In the genomic region with DNA sequence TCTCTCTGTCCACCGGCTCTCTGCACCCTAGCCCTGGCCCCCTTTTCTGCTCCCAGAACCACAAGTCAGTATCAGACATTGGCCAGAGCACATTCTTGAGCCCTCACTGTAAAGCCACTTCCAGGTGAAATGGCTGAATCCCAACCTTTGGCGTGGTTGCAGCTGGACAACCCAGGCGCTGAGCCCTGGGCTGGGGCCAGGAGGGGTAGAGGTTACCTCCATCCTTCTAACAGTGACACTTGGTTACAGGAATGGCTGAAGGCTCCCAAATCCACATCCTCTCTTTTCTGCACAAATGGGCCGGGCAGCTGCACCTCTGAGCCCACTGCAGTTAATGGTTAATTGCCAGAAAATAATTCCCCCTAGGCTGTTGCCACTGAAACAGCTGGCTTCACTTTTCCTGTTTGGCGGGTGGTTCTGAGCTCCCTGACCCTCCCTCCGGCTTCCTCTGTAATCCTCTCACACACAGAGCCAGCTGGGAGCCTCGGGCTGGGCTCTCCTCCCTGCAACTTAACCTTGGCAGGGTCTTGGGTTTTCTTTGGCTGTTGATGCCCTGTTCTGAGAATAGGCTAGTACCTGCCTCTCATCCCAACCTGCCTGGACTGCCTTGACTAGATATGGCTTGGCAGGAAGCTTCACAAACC, we compare ENCODE assay signal across 1 cellular context.
TF ChIP-seq lines count a peak whose summit lies in the region.

No MANE protein-coding gene starts in this region.

TF ChIP-seq in GM23338, 12 proteins besides CTCF, POLR2A, EP300 and RAD21 (continued from another document):
- TF ChIP-seq, protein P1, sequence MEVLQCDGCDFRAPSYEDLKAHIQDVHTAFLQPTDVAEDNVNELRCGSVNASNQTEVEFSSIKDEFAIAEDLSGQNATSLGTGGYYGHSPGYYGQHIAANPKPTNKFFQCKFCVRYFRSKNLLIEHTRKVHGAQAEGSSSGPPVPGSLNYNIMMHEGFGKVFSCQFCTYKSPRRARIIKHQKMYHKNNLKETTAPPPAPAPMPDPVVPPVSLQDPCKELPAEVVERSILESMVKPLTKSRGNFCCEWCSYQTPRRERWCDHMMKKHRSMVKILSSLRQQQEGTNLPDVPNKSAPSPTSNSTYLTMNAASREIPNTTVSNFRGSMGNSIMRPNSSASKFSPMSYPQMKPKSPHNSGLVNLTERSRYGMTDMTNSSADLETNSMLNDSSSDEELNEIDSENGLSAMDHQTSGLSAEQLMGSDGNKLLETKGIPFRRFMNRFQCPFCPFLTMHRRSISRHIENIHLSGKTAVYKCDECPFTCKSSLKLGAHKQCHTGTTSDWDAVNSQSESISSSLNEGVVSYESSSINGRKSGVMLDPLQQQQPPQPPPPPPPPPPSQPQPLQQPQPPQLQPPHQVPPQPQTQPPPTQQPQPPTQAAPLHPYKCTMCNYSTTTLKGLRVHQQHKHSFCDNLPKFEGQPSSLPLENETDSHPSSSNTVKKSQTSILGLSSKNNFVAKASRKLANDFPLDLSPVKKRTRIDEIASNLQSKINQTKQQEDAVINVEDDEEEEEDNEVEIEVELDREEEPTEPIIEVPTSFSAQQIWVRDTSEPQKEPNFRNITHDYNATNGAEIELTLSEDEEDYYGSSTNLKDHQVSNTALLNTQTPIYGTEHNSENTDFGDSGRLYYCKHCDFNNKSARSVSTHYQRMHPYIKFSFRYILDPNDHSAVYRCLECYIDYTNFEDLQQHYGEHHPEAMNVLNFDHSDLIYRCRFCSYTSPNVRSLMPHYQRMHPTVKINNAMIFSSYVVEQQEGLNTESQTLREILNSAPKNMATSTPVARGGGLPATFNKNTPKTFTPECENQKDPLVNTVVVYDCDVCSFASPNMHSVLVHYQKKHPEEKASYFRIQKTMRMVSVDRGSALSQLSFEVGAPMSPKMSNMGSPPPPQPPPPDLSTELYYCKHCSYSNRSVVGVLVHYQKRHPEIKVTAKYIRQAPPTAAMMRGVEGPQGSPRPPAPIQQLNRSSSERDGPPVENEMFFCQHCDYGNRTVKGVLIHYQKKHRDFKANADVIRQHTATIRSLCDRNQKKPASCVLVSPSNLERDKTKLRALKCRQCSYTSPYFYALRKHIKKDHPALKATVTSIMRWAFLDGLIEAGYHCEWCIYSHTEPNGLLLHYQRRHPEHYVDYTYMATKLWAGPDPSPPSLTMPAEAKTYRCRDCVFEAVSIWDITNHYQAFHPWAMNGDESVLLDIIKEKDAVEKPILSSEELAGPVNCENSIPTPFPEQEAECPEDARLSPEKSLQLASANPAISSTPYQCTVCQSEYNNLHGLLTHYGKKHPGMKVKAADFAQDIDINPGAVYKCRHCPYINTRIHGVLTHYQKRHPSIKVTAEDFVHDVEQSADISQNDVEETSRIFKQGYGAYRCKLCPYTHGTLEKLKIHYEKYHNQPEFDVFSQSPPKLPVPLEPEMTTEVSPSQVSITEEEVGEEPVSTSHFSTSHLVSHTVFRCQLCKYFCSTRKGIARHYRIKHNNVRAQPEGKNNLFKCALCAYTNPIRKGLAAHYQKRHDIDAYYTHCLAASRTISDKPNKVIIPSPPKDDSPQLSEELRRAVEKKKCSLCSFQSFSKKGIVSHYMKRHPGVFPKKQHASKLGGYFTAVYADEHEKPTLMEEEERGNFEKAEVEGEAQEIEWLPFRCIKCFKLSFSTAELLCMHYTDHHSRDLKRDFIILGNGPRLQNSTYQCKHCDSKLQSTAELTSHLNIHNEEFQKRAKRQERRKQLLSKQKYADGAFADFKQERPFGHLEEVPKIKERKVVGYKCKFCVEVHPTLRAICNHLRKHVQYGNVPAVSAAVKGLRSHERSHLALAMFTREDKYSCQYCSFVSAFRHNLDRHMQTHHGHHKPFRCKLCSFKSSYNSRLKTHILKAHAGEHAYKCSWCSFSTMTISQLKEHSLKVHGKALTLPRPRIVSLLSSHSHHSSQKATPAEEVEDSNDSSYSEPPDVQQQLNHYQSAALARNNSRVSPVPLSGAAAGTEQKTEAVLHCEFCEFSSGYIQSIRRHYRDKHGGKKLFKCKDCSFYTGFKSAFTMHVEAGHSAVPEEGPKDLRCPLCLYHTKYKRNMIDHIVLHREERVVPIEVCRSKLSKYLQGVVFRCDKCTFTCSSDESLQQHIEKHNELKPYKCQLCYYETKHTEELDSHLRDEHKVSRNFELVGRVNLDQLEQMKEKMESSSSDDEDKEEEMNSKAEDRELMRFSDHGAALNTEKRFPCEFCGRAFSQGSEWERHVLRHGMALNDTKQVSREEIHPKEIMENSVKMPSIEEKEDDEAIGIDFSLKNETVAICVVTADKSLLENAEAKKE (CRISPR knock-in tag; IDR thresholded peaks at IDR 0.05): no peak
- TF ChIP-seq ZNF114 (CRISPR knock-in tag; IDR thresholded peaks at IDR 0.05) (no peak), POLR2AphosphoS5 (IDR thresholded peaks at IDR 0.05; ENCODE audit: low read depth) (no peak)
